Comparison of ENCODE assay signal across 1 cellular context in genomic region chr3:66851894-66852613, GRCh38.
A peak's percentile ranks its signal among the peaks of the same experiment; 100 is the strongest.
TF ChIP-seq lines count a peak whose summit lies in the region.

No MANE protein-coding gene starts in this region.

TF ChIP-seq in HepG2, 621 proteins besides CTCF, POLR2A, EP300 and RAD21 (continued from another document):
- TF ChIP-seq ZNF276 (CRISPR knock-in tag; IDR thresholded peaks at IDR 0.05; ENCODE audit: low read depth) (no peak), SYNCRIP (IDR thresholded peaks at IDR 0.05; ENCODE audit: insufficient read depth, low read depth, low read length) (no peak), NCOR1 (IDR thresholded peaks at IDR 0.05; ENCODE audit: borderline replicate concordance, low read length) (0 out of 2 replicates have a peak, but pooled peaks have one; percentile 25), ZNF549 (CRISPR knock-in tag; IDR thresholded peaks at IDR 0.05) (no peak), ZNF709 (CRISPR knock-in tag; IDR thresholded peaks at IDR 0.05) (no peak), KMT2A (CRISPR knock-in tag; IDR thresholded peaks at IDR 0.05) (no peak), ZNF180 (CRISPR knock-in tag; IDR thresholded peaks at IDR 0.05; ENCODE audit: borderline replicate concordance, low read depth) (no peak), NR2F6 (IDR thresholded peaks at IDR 0.05) (no peak), NR2F6 (CRISPR knock-in tag; IDR thresholded peaks at IDR 0.05) (no peak), LCORL (IDR thresholded peaks at IDR 0.05) (no peak), LCORL (CRISPR knock-in tag; IDR thresholded peaks at IDR 0.05) (0 out of 2 replicates have a peak, but pooled peaks have one; percentile 25), GRHL1 (CRISPR knock-in tag; conservative IDR thresholded peaks at IDR 0.05) (no peak), MLX (CRISPR knock-in tag; IDR thresholded peaks at IDR 0.05) (no peak), ZNF639 (CRISPR knock-in tag; conservative IDR thresholded peaks at IDR 0.05) (no peak), ZNF646 (CRISPR knock-in tag; IDR thresholded peaks at IDR 0.05) (no peak), MATR3 (CRISPR knock-in tag; IDR thresholded peaks at IDR 0.05) (no peak), ZNF552 (CRISPR knock-in tag; IDR thresholded peaks at IDR 0.05; ENCODE audit: borderline replicate concordance) (no peak), ZNF713 (CRISPR knock-in tag; IDR thresholded peaks at IDR 0.05) (no peak), MXI1 (IDR thresholded peaks at IDR 0.05; ENCODE audit: borderline replicate concordance, low read depth, low read length) (no peak), TCF7 (IDR thresholded peaks at IDR 0.05; ENCODE audit: low read depth) (peak; percentile 49; the same call in 1 of the 2 replicates), ZNF747 (CRISPR knock-in tag; IDR thresholded peaks at IDR 0.05; ENCODE audit: borderline replicate concordance) (no peak), ATF4 (CRISPR knock-in tag; IDR thresholded peaks at IDR 0.05) (no peak), TP53 (CRISPR knock-in tag; conservative IDR thresholded peaks at IDR 0.05) (no peak), PATZ1 (CRISPR knock-in tag; IDR thresholded peaks at IDR 0.05) (no peak), NFE2L2 (IDR thresholded peaks at IDR 0.05; ENCODE audit: low read length) (no peak), DBP (CRISPR knock-in tag; IDR thresholded peaks at IDR 0.05; ENCODE audit: not compliant biosample characterization) (no peak), ZNF607 (CRISPR knock-in tag; IDR thresholded peaks at IDR 0.05; ENCODE audit: borderline replicate concordance) (no peak), ZBTB37 (CRISPR knock-in tag; IDR thresholded peaks at IDR 0.05) (no peak), HNF4A (CRISPR knock-in tag; IDR thresholded peaks at IDR 0.05) (peak; percentile 81), ZNF44 (CRISPR knock-in tag; IDR thresholded peaks at IDR 0.05) (no peak), KLF16 (CRISPR knock-in tag; IDR thresholded peaks at IDR 0.05) (no peak), ATAD3A (CRISPR knock-in tag; IDR thresholded peaks at IDR 0.05) (no peak), HOXA5 (CRISPR knock-in tag; IDR thresholded peaks at IDR 0.05) (no peak), ZNF260 (CRISPR knock-in tag; IDR thresholded peaks at IDR 0.05; ENCODE audit: borderline replicate concordance, low read depth) (no peak), ZNF556 (CRISPR knock-in tag; IDR thresholded peaks at IDR 0.05; ENCODE audit: borderline replicate concordance) (no peak), KAT2B (IDR thresholded peaks at IDR 0.05; ENCODE audit: borderline replicate concordance, low read depth, low read length) (no peak), HNF4G (IDR thresholded peaks at IDR 0.05; ENCODE audit: borderline replicate concordance, low read depth, low read length) (peak; percentile 66; the same call in 1 of the 2 replicates), HNF4G (CRISPR knock-in tag; IDR thresholded peaks at IDR 0.05; ENCODE audit: borderline replicate concordance, low read depth) (no peak), SALL1 (CRISPR knock-in tag; IDR thresholded peaks at IDR 0.05) (0 out of 2 replicates have a peak, but pooled peaks have one; percentile 15), NFKBIZ (CRISPR knock-in tag; IDR thresholded peaks at IDR 0.05) (no peak), MAX (IDR thresholded peaks at IDR 0.05) (0 out of 2 replicates have a peak, but pooled peaks have one; percentile 36)
TF ChIP-seq in HepG2: peak in this region for 8.
